In genomic region chr13:43905435-43906031, GRCh38 we compare ENCODE assay signal across 1 cellular context.
TF ChIP-seq lines count a peak whose summit lies in the region.

No MANE protein-coding gene starts in this region.

TF ChIP-seq in HepG2, 621 proteins besides CTCF, POLR2A, EP300 and RAD21 (continued from another document):
- TF ChIP-seq ARID3A (IDR thresholded peaks at IDR 0.05; ENCODE audit: low read depth, low read length) = 0 out of 2 replicates have a peak, but pooled peaks have one; percentile 30
